Comparison of ENCODE assay signal across 6 cellular contexts in the genomic region with DNA sequence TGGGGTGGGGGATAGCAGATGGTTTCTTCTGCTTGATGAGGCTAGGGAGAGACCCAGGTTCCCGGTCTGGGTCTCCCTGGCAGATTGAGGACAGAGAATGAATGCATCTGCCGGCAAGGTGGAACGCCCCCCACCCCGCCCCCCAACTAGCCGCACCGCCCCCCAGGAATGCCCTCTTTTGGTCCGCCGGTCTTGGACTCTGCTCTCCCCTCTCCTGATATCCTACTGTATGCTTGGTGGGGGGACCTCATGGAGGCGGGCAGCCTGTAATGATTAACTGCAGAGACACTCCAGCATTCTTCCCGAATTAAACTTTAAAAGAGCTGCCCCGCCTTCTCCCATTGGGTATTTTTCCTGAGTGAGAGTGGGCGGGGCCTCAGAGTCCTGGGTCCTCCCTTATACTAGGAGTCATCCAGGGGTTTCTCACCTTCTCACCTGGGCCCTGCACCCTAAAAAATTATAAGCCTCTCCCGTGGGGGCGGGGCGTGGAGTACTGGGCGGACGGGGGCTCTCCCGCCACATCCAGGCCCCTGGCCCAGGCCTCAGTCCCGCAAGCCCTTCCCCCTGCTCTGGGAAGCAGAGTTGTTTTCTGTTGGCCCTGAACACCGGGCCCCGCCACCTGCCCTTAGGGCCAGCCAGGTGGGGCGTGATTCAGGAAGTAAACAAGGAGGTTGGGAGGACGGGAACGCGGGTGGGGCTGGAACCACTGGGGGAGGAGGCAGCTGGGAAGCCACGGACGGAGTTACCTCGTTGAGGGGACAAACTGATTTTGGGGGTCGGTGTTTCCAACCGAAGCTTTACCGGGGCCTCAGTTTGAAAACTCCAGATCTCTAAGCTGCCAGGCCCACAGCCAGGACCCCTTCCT. TPM values are rescaled to one million over a fixed set of nuclear protein-coding genes. Genes with fewer than 3 reads are reported as not detected.
DNase-seq lines count a peak whose midpoint lies in the region; ATAC-seq lines count a peak whose summit lies in the region.

No MANE protein-coding gene starts in this region.

- peak overlapping the region; percentile 71 for H3K4me3 ChIP-seq in mucosa of stomach (ENCODE audit: low read length)

- no peak for ATAC-seq in GM18511 (IDR thresholded peaks at IDR 0.05; ENCODE audit: unreplicated experiment)

- no peaks in the 10 kb centered on the region for H3K36me3 ChIP-seq in mucosa of stomach (ENCODE audit: control insufficient read depth, insufficient read depth, low read length)

- H3K9ac ChIP-seq in mucosa of stomach (ENCODE audit: low read length) = peak overlapping the region; percentile 98

- no peak overlapping the region for H3K27ac Mint-ChIP-seq in activated naive CD8-positive, alpha-beta T cell treated with anti-CD3 and anti-CD28 coated beads for 36 hours

- H3K4me3 Mint-ChIP-seq in activated naive CD8-positive, alpha-beta T cell treated with anti-CD3 and anti-CD28 coated beads for 36 hours = peak overlapping the region; percentile 10

- no peaks in the 10 kb centered on the region for H3K9me3 Mint-ChIP-seq in activated naive CD8-positive, alpha-beta T cell treated with anti-CD3 and anti-CD28 coated beads for 36 hours

- H3K27me3 ChIP-seq in mucosa of stomach (ENCODE audit: control insufficient read depth, insufficient read depth, low read length) = peaks cover 15% of the 10 kb centered on the region

- H3K27me3 Mint-ChIP-seq in activated naive CD8-positive, alpha-beta T cell treated with anti-CD3 and anti-CD28 coated beads for 36 hours = peaks cover 29% of the 10 kb centered on the region

- no peaks in the 10 kb centered on the region for H3K9me3 ChIP-seq in mucosa of stomach (ENCODE audit: control insufficient read depth, low read length)

- peak; percentile 95 for DNase-seq in HT-29 (ENCODE audit: low spot score)
- DNase-seq in activated naive CD8-positive, alpha-beta T cell treated with anti-CD3 and anti-CD28 coated beads for 36 hours = no peak
- DNase-seq in stimulated activated CD4-positive, alpha-beta T cell treated with anti-CD3 and anti-CD28 coated beads, Interleukin-4, amount 100 ng/mL, for 24 hours = no peak
- no peak for DNase-seq in putamen (ENCODE audit: low spot score)

- H3K4me1 Mint-ChIP-seq in activated naive CD8-positive, alpha-beta T cell treated with anti-CD3 and anti-CD28 coated beads for 36 hours = peaks cover 17% of the 10 kb centered on the region

- H3K4me1 ChIP-seq in mucosa of stomach (ENCODE audit: control insufficient read depth, insufficient read depth, low read length) = peaks cover 34% of the 10 kb centered on the region

- H3K36me3 Mint-ChIP-seq in activated naive CD8-positive, alpha-beta T cell treated with anti-CD3 and anti-CD28 coated beads for 36 hours = no peaks in the 10 kb centered on the region

RNA-seq across cellular contexts. Expression of a gene that starts 1.5 kb away (rescaled TPM):
- total RNA-seq in HT-29 (2014; rRNA removed; shearing (Covaris generic)) = 127 and 142 TPM in 2 replicates
- total RNA-seq in activated naive CD8-positive, alpha-beta T cell treated with anti-CD3 and anti-CD28 coated beads for 36 hours = under 1 TPM; 0.60 to 0.84 TPM

RNA-seq across cellular contexts. Expression of a gene that starts 8.9 kb away (rescaled TPM):
- total RNA-seq in HT-29 (2014; rRNA removed; shearing (Covaris generic)) = 118 and 121 TPM in 2 replicates
- total RNA-seq in activated naive CD8-positive, alpha-beta T cell treated with anti-CD3 and anti-CD28 coated beads for 36 hours = 10 to 100 TPM; 30.7 to 33.3 TPM

RNA-seq across cellular contexts. Expression of a gene that starts 39.4 kb away (rescaled TPM):
- 91.0 and 110 TPM in 2 replicates for total RNA-seq in HT-29 (2014; rRNA removed; shearing (Covaris generic))
- total RNA-seq in activated naive CD8-positive, alpha-beta T cell treated with anti-CD3 and anti-CD28 coated beads for 36 hours = 1 to 10 TPM; 3.8 to 4.3 TPM

RNA-seq across cellular contexts. Expression of a gene that starts 51.4 kb away (rescaled TPM):
- total RNA-seq in HT-29 (2014; rRNA removed; shearing (Covaris generic)) = 34.6 and 39.1 TPM in 2 replicates
- 1 to 10 TPM; 7.8 to 8.9 TPM for total RNA-seq in activated naive CD8-positive, alpha-beta T cell treated with anti-CD3 and anti-CD28 coated beads for 36 hours

Comparison
In these comparisons a context has a peak if more than half of its experiments do, and no peak if none do; other contexts are left out.
1. RNA of a gene that starts 1.5 kb away (total RNA-seq): 127 to 142 TPM in HT-29; 0.60 to 0.84 TPM in activated naive CD8-positive, alpha-beta T cell treated with anti-CD3 and anti-CD28 coated beads for 36 hours; every median in the first group is over 10 times any median in the second.
2. RNA of a gene that starts 39.4 kb away (total RNA-seq): 91.0 to 110 TPM in HT-29; 3.8 to 4.3 TPM in activated naive CD8-positive, alpha-beta T cell treated with anti-CD3 and anti-CD28 coated beads for 36 hours; every median in the first group is over 10 times any median in the second.